8 cellular contexts compared by ENCODE assay signal in genomic region chr14:95998656-95999055, GRCh38. TPM values are rescaled to one million over a fixed set of nuclear protein-coding genes. Genes with fewer than 3 reads are reported as not detected.
DNase-seq lines count a peak whose midpoint lies in the region; ATAC-seq and TF ChIP-seq lines count a peak whose summit lies in the region.
"Had no signal": no experiment of that assay in that cellular context is flagged by ENCODE, and none has a peak within 500 bp of the region (broad histone marks: within the 10 kb centered on the region; RNA-seq: fewer than 3 reads in every experiment).

No MANE protein-coding gene starts in this region.

- no peak overlapping the region for H3K4me3 Mint-ChIP-seq in GM23338

- H4K20me1 ChIP-seq in GM23338 (replicated peaks; ENCODE audit: insufficient read depth), result no peaks in the 10 kb centered on the region
- H4K20me1 ChIP-seq in smooth muscle cell (ENCODE audit: low read depth), result no peaks in the 10 kb centered on the region

- H3K27ac Mint-ChIP-seq in GM23338, result no peak overlapping the region

- no peak overlapping the region for H3K27ac ChIP-seq in GM23338 (ENCODE audit: low read depth)
- no peak overlapping the region for H3K27ac ChIP-seq in esophagus muscularis mucosa (replicated peaks in 1 of 4)
- no peak overlapping the region for H3K27ac ChIP-seq in smooth muscle cell (ENCODE audit: low read depth)

- peaks cover 12% of the 10 kb centered on the region; the same call in 2 of the 3 replicates for H3K4me1 Mint-ChIP-seq in GM23338

- H2AFZ ChIP-seq in GM23338, result no peak overlapping the region
- H2AFZ ChIP-seq in smooth muscle cell (ENCODE audit: low read depth), result no peak overlapping the region

- no peaks in the 10 kb centered on the region for H3K36me3 ChIP-seq in GM23338 (ENCODE audit: insufficient read depth)
- no peaks in the 10 kb centered on the region for H3K36me3 ChIP-seq in esophagus muscularis mucosa
- H3K36me3 ChIP-seq in smooth muscle cell (ENCODE audit: low read depth), result no peaks in the 10 kb centered on the region

- H3K27me3 ChIP-seq in GM23338 (ENCODE audit: insufficient read depth) (no peaks in the 10 kb centered on the region), esophagus muscularis mucosa (peaks cover 0 to 36% (median 0%) of the 10 kb centered on the region in 4 donors), smooth muscle cell (ENCODE audit: low read depth) (no peaks in the 10 kb centered on the region)

- H3F3A ChIP-seq in GM23338 (replicated peaks; ENCODE audit: low read depth), result 0 out of 2 replicates have a peak, but pooled peaks cover 2% of the 10 kb centered on the region
- no peaks in the 10 kb centered on the region for H3F3A ChIP-seq in smooth muscle cell (ENCODE audit: low read depth)

- peaks cover 7% of the 10 kb centered on the region for H3K27me3 Mint-ChIP-seq in GM23338 (ENCODE audit: insufficient read depth, low read depth, poor library complexity)

- H3K4me2 ChIP-seq in GM23338 (no peak overlapping the region), smooth muscle cell (no peak overlapping the region)

- TF ChIP-seq CTCF in GM23338 (conservative IDR thresholded peaks at IDR 0.05; ENCODE audit: low read depth in 2 of 2) (peak; percentile 26 to 43; a peak in 3 of 4 replicates), esophagus muscularis mucosa (IDR thresholded peaks at IDR 0.05) (peak; percentile 45 to 51 (median 50)), smooth muscle cell (IDR thresholded peaks at IDR 0.05; ENCODE audit: borderline replicate concordance, insufficient read depth, poor library complexity, severe bottlenecking) (peak; percentile 63)

- H3K9me3 ChIP-seq in esophagus muscularis mucosa (peaks cover 0 to 7% (median 3%) of the 10 kb centered on the region in 4 donors), smooth muscle cell (replicated peaks; ENCODE audit: low read depth) (no peaks in the 10 kb centered on the region)

- ATAC-seq in GM23338, result no peak

- WGBS in esophagus muscularis mucosa, result 18% methylated on average over 1 of the region's 1 CpG
- WGBS in smooth muscle cell (ENCODE audit: low lambda C conversion rate), result 73% methylated on average over 1 of the region's 1 CpG

- H3K9me2 ChIP-seq in GM23338 (ENCODE audit: insufficient read depth), result no peaks in the 10 kb centered on the region

- no peaks in the 10 kb centered on the region; the same call in 2 of the 3 replicates for H3K9me3 Mint-ChIP-seq in GM23338

- no peak overlapping the region for H3K4me3 ChIP-seq in GM23338
- no peak overlapping the region for H3K4me3 ChIP-seq in esophagus muscularis mucosa
- no peak overlapping the region for H3K4me3 ChIP-seq in smooth muscle cell

- H3K36me3 Mint-ChIP-seq in GM23338 (ENCODE audit: low read depth), result no peaks in the 10 kb centered on the region

- TF ChIP-seq EP300 in esophagus muscularis mucosa (IDR thresholded peaks at IDR 0.05), result no peak

- intact Hi-C loops in esophagus muscularis mucosa (cut with DNase I), result loop anchor here (2.0 to 10.0 kb wide), 3 partner anchors 100 to 564 kb away; no protein-coding TSS in a partner anchor

- no peak overlapping the region for H3K9ac ChIP-seq in smooth muscle cell (ENCODE audit: low read depth)

- no peak for TF ChIP-seq POLR2A in esophagus muscularis mucosa (IDR thresholded peaks at IDR 0.05; ENCODE audit: low read depth)

- H3K4me1 ChIP-seq in GM23338 (ENCODE audit: insufficient read depth), result peaks cover 12% of the 10 kb centered on the region
- no peaks in the 10 kb centered on the region for H3K4me1 ChIP-seq in esophagus muscularis mucosa
- no peaks in the 10 kb centered on the region for H3K4me1 ChIP-seq in smooth muscle cell (ENCODE audit: low read depth)

- DNase-seq in GM23338 (ENCODE audit: low spot score) (no peak), NCI-H526 treated with DMSO at 0.1 percent for 48 hours (lab: John Stamatoyannopoulos, UW) (peak; percentile 10), esophagus muscularis mucosa (ENCODE audit: extremely low spot score) (no peak), smooth muscle cell (lab: John Stamatoyannopoulos, UW; ENCODE audit: unreplicated experiment) (no peak), kidney glomerular epithelial cell (lab: John Stamatoyannopoulos, UW) (no peak), T-helper 1 cell (no peak), DMS153 (lab: John Stamatoyannopoulos, UW) (no peak)
- DNase-seq: stimulated activated CD4-positive, alpha-beta T cell treated with anti-CD3 and anti-CD28 coated beads, Interleukin-2, amount 100 ng/mL, for 24 hours had no signal

- H3K79me2 ChIP-seq in GM23338 (replicated peaks; ENCODE audit: insufficient read depth) (no peaks in the 10 kb centered on the region), smooth muscle cell (ENCODE audit: low read depth) (no peaks in the 10 kb centered on the region)

TF ChIP-seq in GM23338, 12 proteins besides CTCF, POLR2A, EP300 and RAD21 (continues in another document):
- TF ChIP-seq REST (IDR thresholded peaks at IDR 0.05; ENCODE audit: unreplicated experiment) (no peak), JUNB (IDR thresholded peaks at IDR 0.05; ENCODE audit: unreplicated experiment) (no peak), NANOG (IDR thresholded peaks at IDR 0.05; ENCODE audit: borderline replicate concordance) (no peak)

RNA-seq across cellular contexts. Expression of gene C14orf132, which starts 40.5 kb away (rescaled TPM):
- 15.1 and 16.2 TPM in 2 replicates for total RNA-seq in GM23338 (2014; rRNA removed; shearing (Covaris generic))
- polyA plus RNA-seq in GM23338 (2016; fragmentation: Nextera tagmentation; extraction: Ambion mirVana) (12.7 and 13.8 TPM in 2 replicates), smooth muscle cell (23.9 and 38.0 TPM in 2 replicates)
- total RNA-seq in esophagus muscularis mucosa (10 to 100 TPM; 28.3 to 78.3 (median 59.2) TPM), smooth muscle cell (35.5 and 36.3 TPM in 2 replicates)
